31 cellular contexts compared by ENCODE assay signal in the genomic region with DNA sequence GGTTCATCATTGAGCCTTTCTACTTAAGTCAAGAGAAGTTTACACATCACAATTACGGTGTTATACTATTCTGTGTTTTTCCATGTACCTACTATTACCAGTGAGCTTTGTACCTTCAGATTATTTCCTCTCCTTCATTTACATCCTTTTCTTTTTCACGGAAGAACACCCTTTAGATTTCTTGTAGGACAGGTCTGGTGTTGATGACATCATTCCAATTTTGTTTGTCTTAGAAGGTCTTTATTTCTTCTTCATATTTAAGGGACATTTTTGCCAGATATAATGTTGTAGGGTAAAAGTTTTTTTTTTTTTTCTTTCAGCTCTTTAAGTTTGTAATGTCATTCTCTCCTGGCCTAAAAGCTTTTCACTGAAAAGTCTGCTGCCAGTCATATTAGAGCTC.
A peak's percentile ranks its signal among the peaks of the same experiment; 100 is the strongest.
DNase-seq lines count a peak whose midpoint lies in the region; ATAC-seq, FAIRE-seq and TF ChIP-seq lines count a peak whose summit lies in the region.
"Had no signal": no experiment of that assay in that cellular context is flagged by ENCODE, and none has a peak within 500 bp of the region (broad histone marks: within the 10 kb centered on the region; RNA-seq: fewer than 3 reads in every experiment).

No MANE protein-coding gene starts in this region.

- H3K9ac ChIP-seq in HepG2 (ENCODE audit: insufficient read depth, low read depth, low read length) = no peak overlapping the region
- H3K9ac ChIP-seq: BLaER1; BLaER1 treated with 17β-estradiol and CSF1 and Interleukin-3, amounts not matched to agents 10 nM and 100 nM had no signal

- no peak for TF ChIP-seq CTCF in HepG2 (CRISPR knock-in tag; IDR thresholded peaks at IDR 0.05)
- TF ChIP-seq CTCF in right lobe of liver (IDR thresholded peaks at IDR 0.05) = no peak
- no peak for TF ChIP-seq CTCF in HEK293 (tag by site-specific recombination; IDR thresholded peaks at IDR 0.05)

- H3K4me1 ChIP-seq in HepG2 (ENCODE audit: insufficient read depth, low read length) (no peaks in the 10 kb centered on the region), right lobe of liver (no peaks in the 10 kb centered on the region), HEK293 (ENCODE audit: control insufficient read depth, insufficient read depth, low read length) (no peaks in the 10 kb centered on the region)
- H3K4me1 ChIP-seq: A549; BE2C; BLaER1; BLaER1 treated with 17β-estradiol and CSF1 and Interleukin-3, amounts not matched to agents 10 nM and 100 nM; Caco-2 had no signal

- no peaks in the 10 kb centered on the region for H3K27me3 ChIP-seq in HepG2 (ENCODE audit: control insufficient read depth in 1 of 2, insufficient read depth in 2 of 2, low read length in 2 of 2)
- H3K27me3 ChIP-seq in right lobe of liver = no peaks in the 10 kb centered on the region
- H3K27me3 ChIP-seq: BE2C, BLaER1 had no signal

- TF ChIP-seq EP300 in HepG2 (IDR thresholded peaks at IDR 0.05; ENCODE audit: low read depth in 2 of 2, low read length in 2 of 2) (no peak), HepG2 (CRISPR knock-in tag; IDR thresholded peaks at IDR 0.05; ENCODE audit: borderline replicate concordance) (no peak)

- intact Hi-C loops in HepG2 (cut with micrococcal nuclease; ENCODE audit: unreplicated experiment) = no loop called here
- intact Hi-C loops in right lobe of liver (cut with DNase I) = no loop called here

- no peak overlapping the region for H2AFZ ChIP-seq in HepG2 (ENCODE audit: low read length)

- TF ChIP-seq POLR2A in HepG2 (IDR thresholded peaks at IDR 0.05; ENCODE audit: insufficient read depth in 1 of 2, low read depth in 2 of 2, low read length in 2 of 2) = no peak
- no peak for TF ChIP-seq POLR2A in right lobe of liver (IDR thresholded peaks at IDR 0.05)

- no peak overlapping the region for H3K4me2 ChIP-seq in HepG2 (ENCODE audit: low read depth, low read length)
- H3K4me2 ChIP-seq: A549; BLaER1; BLaER1 treated with 17β-estradiol and CSF1 and Interleukin-3, amounts not matched to agents 10 nM and 100 nM had no signal

- FAIRE-seq in HepG2 (lab: Jason Lieb, UNC) = no peak
- FAIRE-seq: A204.1, A549, D721Med had no signal

- DNase-seq in HepG2 (ENCODE audit: low spot score) (no peak), right lobe of liver (no peak), kidney glomerular epithelial cell (lab: John Stamatoyannopoulos, UW) (no peak)
- DNase-seq: 8988T; ACHN; AML-193; BE2C; C1 segment of cervical spinal cord; Caco-2; Calu3; CD4-positive, alpha-beta memory T cell; CD4-positive, alpha-beta T cell; CD4-positive, CD25-positive, alpha-beta regulatory T cell; CD8-positive, alpha-beta memory T cell; CD8-positive, alpha-beta T cell; COR-L47; DMS 273 treated with DMSO at 0.1 percent for 48 hours; DMS153; DMS53; DMS79; DMS79 treated with DMSO at 0.1 percent for 48 hours; DND-41; EL had no signal

- H3K36me3 ChIP-seq in HepG2 (replicated peaks in 1 of 2; ENCODE audit: control insufficient read depth in 1 of 2, insufficient read depth in 2 of 2, low read length in 2 of 2) (no peaks in the 10 kb centered on the region), right lobe of liver (no peaks in the 10 kb centered on the region), HEK293 (ENCODE audit: control insufficient read depth in 2 of 2, insufficient read depth in 1 of 2, low read length in 2 of 2) (no peaks in the 10 kb centered on the region)
- H3K36me3 ChIP-seq: BE2C; BLaER1; BLaER1 treated with 17β-estradiol and CSF1 and Interleukin-3, amounts not matched to agents 10 nM and 100 nM had no signal

- no TSS peak for BruUV-seq in HepG2 (replicated peaks; lab: Mats Ljungman, UMichigan)

- WGBS in HepG2 (ENCODE audit: low lambda C conversion rate) = 1% methylated on average over 2 of the region's 2 CpGs
- WGBS in right lobe of liver (ENCODE audit: insufficient coverage, low coverage, low lambda C conversion rate, missing lambda C conversion rate) = 51% methylated on average over 2 of the region's 2 CpGs

- POLR2A ChIA-PET in HepG2 (lab: Yijun Ruan, JAX) = no interaction called here
- POLR2A ChIA-PET in HEK293 (lab: Yijun Ruan, JAX) = no interaction called here

- in situ Hi-C loops in HepG2 (cut with HindIII; ENCODE audit: extremely low pct_ligation_motif_present, low pct_unique_long_range_greater_than_20kb) = no loop called here

- no peaks in the 10 kb centered on the region for H3K79me2 ChIP-seq in HepG2 (ENCODE audit: insufficient read depth, low read length)

- no peak overlapping the region for H3K4me3 ChIP-seq in HepG2 (replicated peaks in 1 of 3; ENCODE audit: insufficient read depth in 1 of 3, low read depth in 2 of 3, low read length in 3 of 3)
- H3K4me3 ChIP-seq in right lobe of liver = no peak overlapping the region
- H3K4me3 ChIP-seq in HEK293 (ENCODE audit: low read depth, low read length) = no peak overlapping the region
- H3K4me3 ChIP-seq: A549; BLaER1; BLaER1 treated with 17β-estradiol and CSF1 and Interleukin-3, amounts not matched to agents 10 nM and 100 nM had no signal

- no peak for TF ChIP-seq RAD21 in HepG2 (CRISPR knock-in tag; IDR thresholded peaks at IDR 0.05)

- no peaks in the 10 kb centered on the region for H4K20me1 ChIP-seq in HepG2 (ENCODE audit: insufficient read depth, low read length)
- H4K20me1 ChIP-seq: BLaER1; BLaER1 treated with 17β-estradiol and CSF1 and Interleukin-3, amounts not matched to agents 10 nM and 100 nM had no signal

- peaks cover 24% of the 10 kb centered on the region; the same call in 1 of the 2 replicates for H3K9me3 ChIP-seq in HepG2 (ENCODE audit: low read length)
- no peaks in the 10 kb centered on the region for H3K9me3 ChIP-seq in right lobe of liver
- no peaks in the 10 kb centered on the region for H3K9me3 ChIP-seq in HEK293 (ENCODE audit: control insufficient read depth, insufficient read depth, low read depth, low read length)
- H3K9me3 ChIP-seq: A549; BE2C; BLaER1; BLaER1 treated with 17β-estradiol and CSF1 and Interleukin-3, amounts not matched to agents 10 nM and 100 nM; Caco-2 had no signal

- no peak for ATAC-seq in HepG2
- no peak for ATAC-seq in right lobe of liver
- ATAC-seq: A549; CD8-positive, alpha-beta T cell had no signal

- CTCF ChIA-PET in HepG2 (lab: Yijun Ruan, JAX; ENCODE audit: low intra/inter-chr PET ratio, low total read pairs) = no interaction called here
- CTCF ChIA-PET in HEK293 (lab: Yijun Ruan, JAX) = no interaction called here

- no peak overlapping the region for H3K27ac ChIP-seq in HepG2 (ENCODE audit: extremely low read length, insufficient read depth, low read length)
- H3K27ac ChIP-seq in right lobe of liver = no peak overlapping the region
- no peak overlapping the region for H3K27ac ChIP-seq in HEK293 (ENCODE audit: extremely low read depth, low read depth, low read length)
- H3K27ac ChIP-seq: 22Rv1; A549; BLaER1; BLaER1 treated with 17β-estradiol and CSF1 and Interleukin-3, amounts not matched to agents 10 nM and 100 nM; C4-2B had no signal

TF ChIP-seq in HepG2, 621 proteins besides CTCF, POLR2A, EP300 and RAD21:
- TF ChIP-seq ATF7 (IDR thresholded peaks at IDR 0.05) (peak; percentile 93), ATF7 (CRISPR knock-in tag; IDR thresholded peaks at IDR 0.05) (no peak)
- TF ChIP-seq, protein P1, sequence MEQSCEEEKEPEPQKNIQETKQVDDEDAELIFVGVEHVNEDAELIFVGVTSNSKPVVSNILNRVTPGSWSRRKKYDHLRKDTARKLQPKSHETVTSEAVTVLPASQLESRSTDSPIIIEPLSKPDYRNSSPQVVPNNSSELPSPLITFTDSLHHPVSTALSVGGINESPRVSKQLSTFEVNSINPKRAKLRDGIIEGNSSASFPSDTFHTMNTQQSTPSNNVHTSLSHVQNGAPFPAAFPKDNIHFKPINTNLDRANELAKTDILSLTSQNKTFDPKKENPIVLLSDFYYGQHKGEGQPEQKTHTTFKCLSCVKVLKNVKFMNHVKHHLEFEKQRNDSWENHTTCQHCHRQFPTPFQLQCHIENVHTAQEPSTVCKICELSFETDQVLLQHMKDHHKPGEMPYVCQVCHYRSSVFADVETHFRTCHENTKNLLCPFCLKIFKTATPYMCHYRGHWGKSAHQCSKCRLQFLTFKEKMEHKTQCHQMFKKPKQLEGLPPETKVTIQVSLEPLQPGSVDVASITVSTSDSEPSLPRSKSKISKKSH (CRISPR knock-in tag; IDR thresholded peaks at IDR 0.05; ENCODE audit: borderline replicate concordance) = no peak

TF ChIP-seq in HEK293, 187 proteins besides CTCF, POLR2A, EP300 and RAD21 (continues in another document):
- TF ChIP-seq, protein P2, sequence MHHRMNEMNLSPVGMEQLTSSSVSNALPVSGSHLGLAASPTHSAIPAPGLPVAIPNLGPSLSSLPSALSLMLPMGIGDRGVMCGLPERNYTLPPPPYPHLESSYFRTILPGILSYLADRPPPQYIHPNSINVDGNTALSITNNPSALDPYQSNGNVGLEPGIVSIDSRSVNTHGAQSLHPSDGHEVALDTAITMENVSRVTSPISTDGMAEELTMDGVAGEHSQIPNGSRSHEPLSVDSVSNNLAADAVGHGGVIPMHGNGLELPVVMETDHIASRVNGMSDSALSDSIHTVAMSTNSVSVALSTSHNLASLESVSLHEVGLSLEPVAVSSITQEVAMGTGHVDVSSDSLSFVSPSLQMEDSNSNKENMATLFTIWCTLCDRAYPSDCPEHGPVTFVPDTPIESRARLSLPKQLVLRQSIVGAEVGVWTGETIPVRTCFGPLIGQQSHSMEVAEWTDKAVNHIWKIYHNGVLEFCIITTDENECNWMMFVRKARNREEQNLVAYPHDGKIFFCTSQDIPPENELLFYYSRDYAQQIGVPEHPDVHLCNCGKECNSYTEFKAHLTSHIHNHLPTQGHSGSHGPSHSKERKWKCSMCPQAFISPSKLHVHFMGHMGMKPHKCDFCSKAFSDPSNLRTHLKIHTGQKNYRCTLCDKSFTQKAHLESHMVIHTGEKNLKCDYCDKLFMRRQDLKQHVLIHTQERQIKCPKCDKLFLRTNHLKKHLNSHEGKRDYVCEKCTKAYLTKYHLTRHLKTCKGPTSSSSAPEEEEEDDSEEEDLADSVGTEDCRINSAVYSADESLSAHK (tag by site-specific recombination; IDR thresholded peaks at IDR 0.05) = no peak
- no peak for TF ChIP-seq SP3 (tag by site-specific recombination; IDR thresholded peaks at IDR 0.05)
- TF ChIP-seq, protein P3, sequence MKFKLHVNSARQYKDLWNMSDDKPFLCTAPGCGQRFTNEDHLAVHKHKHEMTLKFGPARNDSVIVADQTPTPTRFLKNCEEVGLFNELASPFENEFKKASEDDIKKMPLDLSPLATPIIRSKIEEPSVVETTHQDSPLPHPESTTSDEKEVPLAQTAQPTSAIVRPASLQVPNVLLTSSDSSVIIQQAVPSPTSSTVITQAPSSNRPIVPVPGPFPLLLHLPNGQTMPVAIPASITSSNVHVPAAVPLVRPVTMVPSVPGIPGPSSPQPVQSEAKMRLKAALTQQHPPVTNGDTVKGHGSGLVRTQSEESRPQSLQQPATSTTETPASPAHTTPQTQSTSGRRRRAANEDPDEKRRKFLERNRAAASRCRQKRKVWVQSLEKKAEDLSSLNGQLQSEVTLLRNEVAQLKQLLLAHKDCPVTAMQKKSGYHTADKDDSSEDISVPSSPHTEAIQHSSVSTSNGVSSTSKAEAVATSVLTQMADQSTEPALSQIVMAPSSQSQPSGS (tag by site-specific recombination; IDR thresholded peaks at IDR 0.05; ENCODE audit: low read depth) = peak; percentile 50; the same call in 1 of the 2 replicates
- TF ChIP-seq ZNF510 (tag by site-specific recombination; IDR thresholded peaks at IDR 0.05; ENCODE audit: insufficient replicate concordance) = no peak
